8 cellular contexts compared by ENCODE assay signal in genomic region chr16:54928016-54928356, GRCh38. TPM values are rescaled to one million over a fixed set of nuclear protein-coding genes. Genes with fewer than 3 reads are reported as not detected.
DNase-seq lines count a peak whose midpoint lies in the region; ATAC-seq, FAIRE-seq and TF ChIP-seq lines count a peak whose summit lies in the region.

No MANE protein-coding gene starts in this region.

- peak overlapping the region; percentile 77 for H3K9ac ChIP-seq in astrocyte (ENCODE audit: low read length)

- peaks cover 23% of the 10 kb centered on the region for H4K20me1 ChIP-seq in astrocyte (ENCODE audit: insufficient read depth, low read length)

- H3K36me3 Mint-ChIP-seq in astrocyte (ENCODE audit: low read depth, unreplicated experiment): no peaks in the 10 kb centered on the region

- FAIRE-seq in astrocyte (lab: Jason Lieb, UNC) (no peak), urothelium cell line (lab: Jason Lieb, UNC) (no peak)

- H3K4me1 Mint-ChIP-seq in astrocyte (ENCODE audit: low read depth, unreplicated experiment): peaks cover 10% of the 10 kb centered on the region

- no peak overlapping the region for H3K27ac ChIP-seq in astrocyte (ENCODE audit: low read depth, low read length)
- H3K27ac ChIP-seq in lung (ENCODE audit: low read depth in 1 of 2, low read length in 1 of 2): peak overlapping the region; percentile 78 to 86

- peak overlapping the region; percentile 95 for H3K4me3 Mint-ChIP-seq in astrocyte (ENCODE audit: unreplicated experiment)

- H3K27ac Mint-ChIP-seq in astrocyte (ENCODE audit: unreplicated experiment): peak overlapping the region; percentile 95

- H3K4me3 ChIP-seq in astrocyte (ENCODE audit: insufficient read depth, low read depth, low read length): peak overlapping the region; percentile 82
- peak overlapping the region; percentile 19 for H3K4me3 ChIP-seq in lung

- no peaks in the 10 kb centered on the region for H3K9me3 ChIP-seq in astrocyte (ENCODE audit: insufficient read depth, low read depth, low read length)
- peaks cover 0 to 3% of the 10 kb centered on the region in 2 donors for H3K9me3 ChIP-seq in lung (ENCODE audit: control insufficient read depth in 2 of 2, insufficient read depth in 1 of 2, low read length in 1 of 2)

- peaks cover 32% of the 10 kb centered on the region for H3K79me2 ChIP-seq in astrocyte (ENCODE audit: insufficient read depth, low read length)

- DNase-seq in EL: peak; percentile 51
- DNase-seq in NAMALWA (ENCODE audit: low spot score): peak; percentile 69
- DNase-seq in astrocyte (ENCODE audit: low read depth): no peak
- no peak for DNase-seq in lung (ENCODE audit: low spot score)
- DNase-seq in urothelium cell line (ENCODE audit: low spot score): no peak

- H3K36me3 ChIP-seq in astrocyte (ENCODE audit: insufficient read depth, low read length): no peaks in the 10 kb centered on the region
- no peaks in the 10 kb centered on the region for H3K36me3 ChIP-seq in lung (ENCODE audit: control insufficient read depth in 2 of 2, insufficient read depth in 2 of 2, low read length in 2 of 2)

- TF ChIP-seq CTCF in astrocyte (IDR thresholded peaks at IDR 0.05; ENCODE audit: insufficient read depth, low read depth, low read length): no peak
- no peak for TF ChIP-seq CTCF in lung (IDR thresholded peaks at IDR 0.05; ENCODE audit: control extremely low read depth, extremely low read depth)

- 5% methylated on average over 13 of the region's 13 CpGs for WGBS in lung, 2 donors

- H3K4me1 ChIP-seq in astrocyte (ENCODE audit: insufficient read depth, low read length) (peaks cover 17% of the 10 kb centered on the region), lung (ENCODE audit: control insufficient read depth in 2 of 2, insufficient read depth in 2 of 2, low read length in 2 of 2) (peaks cover 0 to 4% of the 10 kb centered on the region in 2 donors)

- peaks cover 9% of the 10 kb centered on the region for H3K27me3 Mint-ChIP-seq in astrocyte (ENCODE audit: low read depth, unreplicated experiment)

- H3K4me2 ChIP-seq in astrocyte (ENCODE audit: low read length): peak overlapping the region; percentile 99

- H3K9me3 Mint-ChIP-seq in astrocyte (ENCODE audit: unreplicated experiment): peaks cover 7% of the 10 kb centered on the region

- H2AFZ ChIP-seq in astrocyte (ENCODE audit: low read depth, low read length): peak overlapping the region; percentile 2

- ATAC-seq in lung (ENCODE audit: insufficient read depth, low FRiP score) (no peak), HG02970 (IDR thresholded peaks at IDR 0.05; ENCODE audit: low FRiP score, unreplicated experiment) (no peak), HG02885 (IDR thresholded peaks at IDR 0.05; ENCODE audit: poor library complexity, unreplicated experiment) (no peak), HG02973 (IDR thresholded peaks at IDR 0.05; ENCODE audit: unreplicated experiment) (no peak)

- peaks cover 5% of the 10 kb centered on the region for H3K27me3 ChIP-seq in astrocyte (ENCODE audit: insufficient read depth, low read length)
- H3K27me3 ChIP-seq in lung (ENCODE audit: control insufficient read depth, insufficient read depth): peaks cover under 1% of the 10 kb centered on the region

RNA-seq across cellular contexts. Expression of gene IRX5, which starts 2.7 kb away (rescaled TPM):
- total RNA-seq in astrocyte (0.57 and 0.75 TPM in 2 replicates), lung (10 to 100 TPM; 29.0 to 30.2 TPM)
- 10 to 100 TPM in 1 of 2 donors, 1 to 10 TPM in 1; 5.6 to 22.5 TPM for polyA plus RNA-seq in lung

Comparison
In these comparisons a context has a peak if more than half of its experiments do, and no peak if none do; other contexts are left out.
1. DNase-seq: peak in EL (single experiment) and NAMALWA (single experiment); none in astrocyte (single experiment), lung (single experiment) and urothelium cell line (single experiment).
2. RNA of gene IRX5, which starts 2.7 kb away (total RNA-seq): 29.0 to 30.2 TPM in lung; 0.57 to 0.75 TPM in astrocyte; every median in the first group is over 10 times any median in the second.